11 cellular contexts compared by ENCODE assay signal in the genomic region with DNA sequence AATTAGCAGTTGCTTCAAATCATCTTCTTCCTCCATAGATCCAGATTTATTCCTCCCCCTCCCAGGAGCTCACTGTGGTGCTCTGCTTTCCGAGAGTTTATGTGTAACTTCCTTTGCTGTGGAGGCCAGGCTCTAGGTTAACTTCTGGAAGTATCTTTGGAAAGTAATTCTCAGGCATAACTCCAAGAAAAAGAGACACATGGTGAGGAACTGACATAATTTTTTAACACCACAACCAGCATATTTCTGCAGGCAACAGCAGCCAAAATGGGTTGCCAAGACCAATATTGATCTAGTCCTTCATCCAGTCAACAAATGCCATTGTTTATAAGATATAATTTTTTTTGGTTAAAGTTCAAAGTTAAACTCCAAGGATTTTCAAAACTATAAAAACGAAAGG.
DNase-seq lines count a peak whose midpoint lies in the region; ATAC-seq, FAIRE-seq and TF ChIP-seq lines count a peak whose summit lies in the region.
"Had no signal": no experiment of that assay in that cellular context is flagged by ENCODE, and none has a peak within 500 bp of the region (broad histone marks: within the 10 kb centered on the region; RNA-seq: fewer than 3 reads in every experiment).

No MANE protein-coding gene starts in this region.

- H3K4me2 ChIP-seq in HepG2 (ENCODE audit: low read depth, low read length), result no peak overlapping the region
- no peak overlapping the region for H3K4me2 ChIP-seq in H9 (ENCODE audit: insufficient read depth, insufficient read length, low read length)

- no peak overlapping the region for H3K18ac ChIP-seq in H9 (ENCODE audit: insufficient read length, low read depth, low read length)

- no peaks in the 10 kb centered on the region for H3K79me1 ChIP-seq in H9 (ENCODE audit: insufficient read depth, low read depth, low read length, poor library complexity, severe bottlenecking)

- H2AFZ ChIP-seq in HepG2 (ENCODE audit: low read length) (no peak overlapping the region), H9 (ENCODE audit: low read length) (no peak overlapping the region)

- H3K4me1 Mint-ChIP-seq in nephron progenitor cell, result peaks cover 13% of the 10 kb centered on the region
- peaks cover 16% of the 10 kb centered on the region for H3K4me1 Mint-ChIP-seq in activated naive CD8-positive, alpha-beta T cell treated with anti-CD3 and anti-CD28 coated beads for 36 hours
- peaks cover 14 to 17% of the 10 kb centered on the region in 2 experiments for H3K4me1 Mint-ChIP-seq in H9

- no peak overlapping the region for H2BK5ac ChIP-seq in H9 (ENCODE audit: insufficient read length, low read length)

- H3K36me3 ChIP-seq in right lobe of liver (no peaks in the 10 kb centered on the region), HepG2 (replicated peaks in 1 of 2; ENCODE audit: control insufficient read depth in 1 of 2, insufficient read depth in 2 of 2, low read length in 2 of 2) (no peaks in the 10 kb centered on the region), esophagus muscularis mucosa (no peaks in the 10 kb centered on the region)

- H2BK12ac ChIP-seq in H9 (ENCODE audit: insufficient read length, low read depth, low read length), result no peak overlapping the region

- H3K23me2 ChIP-seq in H9 (ENCODE audit: insufficient read length, low read depth, low read length, poor library complexity, severe bottlenecking), result no peaks in the 10 kb centered on the region

- no peaks in the 10 kb centered on the region for H3K79me2 ChIP-seq in HepG2 (ENCODE audit: insufficient read depth, low read length)
- H3K79me2 ChIP-seq in H9 (ENCODE audit: insufficient read depth, low read length), result no peaks in the 10 kb centered on the region

- CTCF ChIA-PET in HepG2 (lab: Yijun Ruan, JAX; ENCODE audit: low intra/inter-chr PET ratio, low total read pairs), result no interaction called here

- no peak overlapping the region for H2BK120ac ChIP-seq in H9 (ENCODE audit: low read depth, low read length, poor library complexity, severe bottlenecking)

- no TSS peak for BruUV-seq in HepG2 (replicated peaks; lab: Mats Ljungman, UMichigan)

- DNase-seq in right lobe of liver (no peak), HepG2 (ENCODE audit: low spot score) (no peak), esophagus muscularis mucosa (ENCODE audit: extremely low spot score) (no peak), nephron progenitor cell (no peak), H9 (no peak), NCI-H1105 treated with DMSO at 0.1 percent for 48 hours (lab: John Stamatoyannopoulos, UW) (no peak)
- DNase-seq in activated naive CD8-positive, alpha-beta T cell treated with anti-CD3 and anti-CD28 coated beads for 36 hours, result no peak
- DNase-seq: ACHN; activated CD4-positive, alpha-beta T cell treated with anti-CD3 and anti-CD28 coated beads, Interleukin-2, amount 10 ng/mL, durations not matched to agents 7 days and 5 days; NCI-H2081 had no signal

- TF ChIP-seq CTCF in right lobe of liver (IDR thresholded peaks at IDR 0.05), result no peak
- no peak for TF ChIP-seq CTCF in HepG2 (CRISPR knock-in tag; IDR thresholded peaks at IDR 0.05)
- TF ChIP-seq CTCF in esophagus muscularis mucosa (IDR thresholded peaks at IDR 0.05), result no peak
- TF ChIP-seq CTCF in nephron progenitor cell (IDR thresholded peaks at IDR 0.05), result no peak
- TF ChIP-seq CTCF in H9 (conservative IDR thresholded peaks at IDR 0.05), result no peak

- TF ChIP-seq RAD21 in HepG2 (CRISPR knock-in tag; IDR thresholded peaks at IDR 0.05), result no peak

- H3K9me3 ChIP-seq in right lobe of liver (no peaks in the 10 kb centered on the region), HepG2 (ENCODE audit: low read length) (no peaks in the 10 kb centered on the region), esophagus muscularis mucosa (no peaks in the 10 kb centered on the region), H9 (ENCODE audit: control insufficient read depth, low read depth, low read length) (no peaks in the 10 kb centered on the region)

- peaks cover 0 to 19% (median 6%) of the 10 kb centered on the region in 4 donors for H3K4me1 ChIP-seq in right lobe of liver
- H3K4me1 ChIP-seq in HepG2 (ENCODE audit: insufficient read depth, low read length), result no peaks in the 10 kb centered on the region
- peaks cover 10 to 43% (median 39%) of the 10 kb centered on the region in 4 donors for H3K4me1 ChIP-seq in esophagus muscularis mucosa
- no peaks in the 10 kb centered on the region; the same call in 1 of the 2 replicates for H3K4me1 ChIP-seq in H9 (ENCODE audit: insufficient read depth, low read length)

- no peak overlapping the region for H4K91ac ChIP-seq in H9 (ENCODE audit: insufficient read length, low read depth, low read length)

- H4K8ac ChIP-seq in H9 (replicated peaks; ENCODE audit: insufficient read length, low read depth, low read length), result no peak overlapping the region

- POLR2A ChIA-PET in HepG2 (lab: Yijun Ruan, JAX), result no interaction called here

- peak in 3 of 4 donors; percentile 33 to 63 (median 53) for ATAC-seq in right lobe of liver
- no peak for ATAC-seq in HepG2
- no peak for ATAC-seq in GM21360 (IDR thresholded peaks at IDR 0.05; ENCODE audit: unreplicated experiment)

- intact Hi-C loops in right lobe of liver (cut with DNase I), result no loop called here
- intact Hi-C loops in HepG2 (cut with micrococcal nuclease; ENCODE audit: unreplicated experiment), result no loop called here
- intact Hi-C loops in esophagus muscularis mucosa (cut with DNase I), result no loop called here

- H3K56ac ChIP-seq in H9 (ENCODE audit: insufficient read length, low read depth, low read length), result no peak overlapping the region

- H3K27ac ChIP-seq in right lobe of liver (no peak overlapping the region), HepG2 (ENCODE audit: extremely low read length, insufficient read depth, low read length) (no peak overlapping the region), esophagus muscularis mucosa (replicated peaks in 1 of 4) (peak overlapping the region; percentile 9 to 59 (median 52)), H9 (ENCODE audit: insufficient read length, low read depth, low read length) (no peak overlapping the region)

- no peak overlapping the region for H3K14ac ChIP-seq in H9 (ENCODE audit: insufficient read depth, low read length)

- in situ Hi-C loops in HepG2 (cut with HindIII; ENCODE audit: extremely low pct_ligation_motif_present, low pct_unique_long_range_greater_than_20kb), result no loop called here

- H4K20me1 ChIP-seq in HepG2 (ENCODE audit: insufficient read depth, low read length) (no peaks in the 10 kb centered on the region), H9 (ENCODE audit: control insufficient read depth, insufficient read depth, insufficient read length) (no peaks in the 10 kb centered on the region)

- H3K4me3 Mint-ChIP-seq in nephron progenitor cell (no peak overlapping the region), H9 (no peak overlapping the region)
- no peak overlapping the region for H3K4me3 Mint-ChIP-seq in activated naive CD8-positive, alpha-beta T cell treated with anti-CD3 and anti-CD28 coated beads for 36 hours
- H3K4me3 Mint-ChIP-seq: activated CD4-positive, alpha-beta T cell treated with anti-CD3 and anti-CD28 coated beads, Interleukin-2, amount 10 ng/mL, durations not matched to agents 7 days and 5 days had no signal

- no peak overlapping the region for H2AK5ac ChIP-seq in H9 (ENCODE audit: insufficient read length, low read length)

- H3K4me3 ChIP-seq in right lobe of liver (no peak overlapping the region), HepG2 (replicated peaks in 1 of 3; ENCODE audit: insufficient read depth in 1 of 3, low read depth in 2 of 3, low read length in 3 of 3) (no peak overlapping the region), esophagus muscularis mucosa (no peak overlapping the region)

- no peak overlapping the region for H2BK20ac ChIP-seq in H9 (ENCODE audit: low read depth, low read length, poor library complexity, severe bottlenecking)

- H4K5ac ChIP-seq in H9 (ENCODE audit: insufficient read length, low read depth, low read length), result no peak overlapping the region

- no peak overlapping the region for H2BK15ac ChIP-seq in H9 (ENCODE audit: low read depth, low read length)

- FAIRE-seq in HepG2 (lab: Jason Lieb, UNC), result no peak

- H3K9ac ChIP-seq in HepG2 (ENCODE audit: insufficient read depth, low read depth, low read length) (no peak overlapping the region), H9 (ENCODE audit: extremely low read depth, insufficient read length, low read length) (no peak overlapping the region)

- H3K9me3 Mint-ChIP-seq in nephron progenitor cell, result no peaks in the 10 kb centered on the region
- peaks cover 8% of the 10 kb centered on the region for H3K9me3 Mint-ChIP-seq in activated naive CD8-positive, alpha-beta T cell treated with anti-CD3 and anti-CD28 coated beads for 36 hours
- H3K9me3 Mint-ChIP-seq in H9, result no peaks in the 10 kb centered on the region; a peak in 1 of 5 replicates

- TF ChIP-seq EP300 in HepG2 (IDR thresholded peaks at IDR 0.05; ENCODE audit: low read depth in 2 of 2, low read length in 2 of 2), result no peak
- no peak for TF ChIP-seq EP300 in HepG2 (CRISPR knock-in tag; IDR thresholded peaks at IDR 0.05; ENCODE audit: borderline replicate concordance)
- TF ChIP-seq EP300 in esophagus muscularis mucosa (IDR thresholded peaks at IDR 0.05), result no peak

- H3K4ac ChIP-seq in H9 (ENCODE audit: low read depth, low read length), result no peak overlapping the region

- TF ChIP-seq POLR2A in right lobe of liver (IDR thresholded peaks at IDR 0.05) (no peak), HepG2 (IDR thresholded peaks at IDR 0.05; ENCODE audit: insufficient read depth in 1 of 2, low read depth in 2 of 2, low read length in 2 of 2) (no peak), esophagus muscularis mucosa (IDR thresholded peaks at IDR 0.05; ENCODE audit: low read depth) (no peak)

- no peak overlapping the region for H3K23ac ChIP-seq in H9 (ENCODE audit: insufficient read length, low read depth, low read length)

- peaks cover 48% of the 10 kb centered on the region for H3K27me3 Mint-ChIP-seq in nephron progenitor cell (ENCODE audit: low read depth, poor library complexity)
- peaks cover 32% of the 10 kb centered on the region for H3K27me3 Mint-ChIP-seq in activated naive CD8-positive, alpha-beta T cell treated with anti-CD3 and anti-CD28 coated beads for 36 hours
- H3K27me3 Mint-ChIP-seq in H9 (ENCODE audit: low read depth), result peaks cover 13% of the 10 kb centered on the region

- no peaks in the 10 kb centered on the region for H3K36me3 Mint-ChIP-seq in nephron progenitor cell (ENCODE audit: low read depth)
- H3K36me3 Mint-ChIP-seq in activated naive CD8-positive, alpha-beta T cell treated with anti-CD3 and anti-CD28 coated beads for 36 hours, result peaks cover 8% of the 10 kb centered on the region
- H3K36me3 Mint-ChIP-seq in H9 (ENCODE audit: insufficient read depth in 1 of 3, low read depth in 3 of 3), result no peaks in the 10 kb centered on the region; a peak in 1 of 7 replicates

- H3K27ac Mint-ChIP-seq in nephron progenitor cell, result peak overlapping the region; percentile 30
- no peak overlapping the region for H3K27ac Mint-ChIP-seq in activated naive CD8-positive, alpha-beta T cell treated with anti-CD3 and anti-CD28 coated beads for 36 hours
- H3K27ac Mint-ChIP-seq in H9, result peak overlapping the region in 1 of 3 experiments; percentile 3; a peak in 2 of 7 replicates
- H3K27ac Mint-ChIP-seq: activated CD4-positive, alpha-beta T cell treated with anti-CD3 and anti-CD28 coated beads, Interleukin-2, amount 10 ng/mL, durations not matched to agents 7 days and 5 days had no signal

- 4% methylated on average over 2 of the region's 2 CpGs for WGBS in right lobe of liver (ENCODE audit: insufficient coverage, low coverage, low lambda C conversion rate, missing lambda C conversion rate)
- 0% methylated on average over 2 of the region's 2 CpGs for WGBS in HepG2 (ENCODE audit: low lambda C conversion rate)
- WGBS in esophagus muscularis mucosa, result 15% methylated on average over 2 of the region's 2 CpGs
- WGBS in H9 (ENCODE audit: extremely low coverage, insufficient read length, low lambda C conversion rate), result no CpG with 5 or more reads among the region's 2 CpGs

- no peak overlapping the region for H3T11ph ChIP-seq in H9 (ENCODE audit: low read length)

- H3K27me3 ChIP-seq in right lobe of liver, result no peaks in the 10 kb centered on the region
- H3K27me3 ChIP-seq in HepG2 (ENCODE audit: control insufficient read depth in 1 of 2, insufficient read depth in 2 of 2, low read length in 2 of 2), result peaks cover 0 to 2% of the 10 kb centered on the region in 2 experiments; a peak in 1 of 5 replicates
- H3K27me3 ChIP-seq in esophagus muscularis mucosa, result no peaks in the 10 kb centered on the region
- no peaks in the 10 kb centered on the region for H3K27me3 ChIP-seq in H9 (ENCODE audit: insufficient read depth, low read length)

Comparison
In these comparisons a context has a peak if more than half of its experiments do, and no peak if none do; other contexts are left out.
1. ATAC-seq: peak in right lobe of liver (3 of 4); none in HepG2 (single experiment) and GM21360 (single experiment).
2. H3K27ac ChIP-seq: peak in esophagus muscularis mucosa (4 of 4); none in right lobe of liver (0 of 3), HepG2 (single experiment) and H9 (single experiment).